ENCODE assay signal across 8 cellular contexts in the genomic region with DNA sequence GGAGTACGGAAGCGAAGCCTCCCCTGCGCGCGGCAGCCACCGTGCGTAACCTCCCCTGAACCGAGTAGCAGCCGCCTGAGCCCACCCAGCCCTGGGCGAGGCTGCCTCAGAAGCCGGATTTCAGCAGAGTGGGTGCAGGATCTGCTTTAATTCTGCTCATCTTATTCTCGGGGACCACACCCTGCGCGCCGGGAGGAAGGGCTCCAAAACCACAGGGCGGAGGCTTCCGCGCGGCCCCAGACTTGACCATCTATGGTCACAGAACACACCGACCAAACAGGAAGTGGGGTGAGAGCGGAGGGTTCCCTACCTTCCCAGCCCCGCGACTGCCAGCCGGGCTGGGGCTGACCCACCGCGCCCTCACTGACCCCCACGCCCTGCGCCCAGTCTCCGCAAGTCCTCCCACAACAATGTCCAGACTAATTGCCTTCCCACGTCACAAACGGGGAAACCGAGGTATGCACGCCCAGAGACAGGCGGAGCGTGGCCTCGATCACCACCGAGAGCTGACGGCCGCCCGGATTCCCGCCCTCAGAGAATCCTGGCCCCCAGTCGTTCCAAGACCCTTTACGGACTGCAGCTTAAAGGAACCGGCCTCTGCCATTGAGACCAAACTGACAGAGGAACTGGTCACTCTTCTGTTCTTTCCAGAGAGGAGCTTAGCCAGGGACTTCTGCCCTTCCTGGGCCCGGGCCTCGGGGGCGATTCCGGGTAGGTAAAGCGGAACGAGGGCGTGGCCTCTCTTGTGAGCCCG. TPM values are rescaled to one million over a fixed set of nuclear protein-coding genes. Genes with fewer than 3 reads are reported as not detected.
DNase-seq lines count a peak whose midpoint lies in the region; ATAC-seq and TF ChIP-seq lines count a peak whose summit lies in the region.

No MANE protein-coding gene starts in this region.

- no peak for TF ChIP-seq CTCF in Panc1 (IDR thresholded peaks at IDR 0.05)
- TF ChIP-seq CTCF in fibroblast of lung (conservative IDR thresholded peaks at IDR 0.05 in 1 of 2, IDR thresholded peaks at IDR 0.05 in 1 of 2; ENCODE audit: low read depth in 1 of 2, low read length in 2 of 2) = no peak
- no peak for TF ChIP-seq CTCF in stomach (IDR thresholded peaks at IDR 0.05)

- H3K4me1 ChIP-seq in Panc1 (ENCODE audit: control insufficient read depth, insufficient read depth, low read length) (peaks cover 20% of the 10 kb centered on the region), fibroblast of lung (ENCODE audit: control insufficient read depth, extremely low read depth, insufficient read depth, low read length) (peaks cover 27% of the 10 kb centered on the region), stomach (peaks cover 45 to 85% (median 65%) of the 10 kb centered on the region in 4 donors)

- H3K4me3 ChIP-seq in Panc1 (ENCODE audit: low read depth in 2 of 2, low read length in 2 of 2) (peak overlapping the region; percentile 96 to 100), fibroblast of lung (replicated peaks in 1 of 4; ENCODE audit: control extremely low read depth in 1 of 4, insufficient read depth in 1 of 4, low read depth in 3 of 4, low read length in 4 of 4) (peak overlapping the region; percentile 63 to 99 (median 88)), stomach (peak overlapping the region; percentile 77 to 99 (median 93))

- whole genome bisulfite sequencing in stomach, 5 donors = 0% methylated on average over 34 to 52 of the region's 52 CpGs

- peak overlapping the region; percentile 92 for H3K4me3 Mint-ChIP-seq in natural killer cell treated with Interleukin-12 subunit alpha and Interleukin-12 subunit beta and Interleukin-15 and Interleukin-18, amount 100 ng/mL, for 72 hours

- H3K4me1 Mint-ChIP-seq in natural killer cell treated with Interleukin-12 subunit alpha and Interleukin-12 subunit beta and Interleukin-15 and Interleukin-18, amount 100 ng/mL, for 72 hours (ENCODE audit: low read depth in 2 of 2) = peaks cover 49 to 50% of the 10 kb centered on the region in 2 donors

- in situ Hi-C loops in Panc1 (cut with HindIII; ENCODE audit: low pct_unique_long_range_greater_than_20kb, low sequenced_read_pairs) = no loop called here

- H3K27me3 ChIP-seq in Panc1 (ENCODE audit: control insufficient read depth, insufficient read depth, low read length) = no peaks in the 10 kb centered on the region
- H3K27me3 ChIP-seq in fibroblast of lung (ENCODE audit: control insufficient read depth, insufficient read depth, low read length) = no peaks in the 10 kb centered on the region
- no peaks in the 10 kb centered on the region for H3K27me3 ChIP-seq in stomach

- H3K27ac Mint-ChIP-seq in natural killer cell treated with Interleukin-12 subunit alpha and Interleukin-12 subunit beta and Interleukin-15 and Interleukin-18, amount 100 ng/mL, for 72 hours = peak overlapping the region; percentile 94 to 99

- H2AFZ ChIP-seq in fibroblast of lung (ENCODE audit: low read length) = peak overlapping the region; percentile 56

- peaks cover 9% of the 10 kb centered on the region; the same call in 1 of the 2 replicates for H3K36me3 ChIP-seq in Panc1 (ENCODE audit: control insufficient read depth, insufficient read depth, low read length)
- no peaks in the 10 kb centered on the region for H3K36me3 ChIP-seq in fibroblast of lung (ENCODE audit: control insufficient read depth, insufficient read depth, low read length)
- peaks cover 0 to 11% (median 0%) of the 10 kb centered on the region in 4 donors for H3K36me3 ChIP-seq in stomach

- BruUV-seq in Panc1 (replicated peaks; lab: Mats Ljungman, UMichigan) = no TSS peak

- H3K4me2 ChIP-seq in fibroblast of lung (ENCODE audit: extremely low read depth, insufficient read depth, low read length) = peak overlapping the region; percentile 98

- ATAC-seq in GM21381 (IDR thresholded peaks at IDR 0.05; ENCODE audit: unreplicated experiment) (peak; percentile 57), Panc1 (peak; percentile 85)
- peak; percentile 77 to 81 for ATAC-seq in natural killer cell treated with Interleukin-12 subunit alpha and Interleukin-12 subunit beta and Interleukin-15 and Interleukin-18, amount 100 ng/mL, for 72 hours

- peak; percentile 91 for DNase-seq in DMS153 (lab: John Stamatoyannopoulos, UW)
- peak; percentile 94 for DNase-seq in HT1080 (ENCODE audit: low read depth)
- peak; percentile 73 for DNase-seq in Panc1 (ENCODE audit: low read depth, low spot score)
- peak; percentile 65 for DNase-seq in activated T-helper 1 cell treated with Interleukin-2 at 50 U/mL for 16 hours (ENCODE audit: low read depth)
- DNase-seq in fibroblast of lung (ENCODE audit: low read depth in 2 of 2) = peak; percentile 90 to 92
- DNase-seq in natural killer cell treated with Interleukin-12 subunit alpha and Interleukin-12 subunit beta and Interleukin-15 and Interleukin-18, amount 100 ng/mL, for 72 hours (ENCODE audit: low spot score) = peak; percentile 92
- peak; percentile 83 for DNase-seq in stomach

- POLR2A ChIA-PET in Panc1 (lab: Charles Lee) = interaction anchor here (0.6 to 0.7 kb wide), 6 partner anchors 36 to 302 kb away, joined by 3 to 9 read pairs (median 4); no protein-coding TSS in a partner anchor

- H3K79me2 ChIP-seq in fibroblast of lung (ENCODE audit: control insufficient read depth, insufficient read depth, low read length) = peaks cover 44% of the 10 kb centered on the region

- H3K9ac ChIP-seq in fibroblast of lung (ENCODE audit: insufficient read depth, low read length) = peak overlapping the region; percentile 82

- H4K20me1 ChIP-seq in fibroblast of lung (ENCODE audit: control insufficient read depth, extremely low read depth, insufficient read depth, low read length) = no peaks in the 10 kb centered on the region

- CTCF ChIA-PET in Panc1 (lab: Charles Lee) = no interaction called here

- no peaks in the 10 kb centered on the region for H3K27me3 Mint-ChIP-seq in natural killer cell treated with Interleukin-12 subunit alpha and Interleukin-12 subunit beta and Interleukin-15 and Interleukin-18, amount 100 ng/mL, for 72 hours

- H3K27ac ChIP-seq in Panc1 (ENCODE audit: low read length) (peak overlapping the region; percentile 98), fibroblast of lung (ENCODE audit: insufficient read depth, low read length) (peak overlapping the region; percentile 98), stomach (peak overlapping the region; percentile 81 to 99 (median 99))

- H3K9me3 Mint-ChIP-seq in natural killer cell treated with Interleukin-12 subunit alpha and Interleukin-12 subunit beta and Interleukin-15 and Interleukin-18, amount 100 ng/mL, for 72 hours = no peaks in the 10 kb centered on the region

- peak in 2 of 4 donors; percentile 74 to 91 for TF ChIP-seq POLR2A in stomach (IDR thresholded peaks at IDR 0.05)

- intact Hi-C loops in Panc1 (cut with micrococcal nuclease; ENCODE audit: unreplicated experiment) = loop anchor here (10.0 kb wide), 1 partner anchor 65 kb away; no protein-coding TSS in a partner anchor
- intact Hi-C loops in stomach (cut with DNase I; ENCODE audit: low total_unique reads) = no loop called here

- H3K9me3 ChIP-seq in Panc1 (ENCODE audit: control insufficient read depth, insufficient read depth, low read depth, low read length) (no peaks in the 10 kb centered on the region), fibroblast of lung (ENCODE audit: control insufficient read depth, insufficient read depth, low read depth, low read length) (no peaks in the 10 kb centered on the region), stomach (no peaks in the 10 kb centered on the region)

- H3K36me3 Mint-ChIP-seq in natural killer cell treated with Interleukin-12 subunit alpha and Interleukin-12 subunit beta and Interleukin-15 and Interleukin-18, amount 100 ng/mL, for 72 hours = peaks cover 22% of the 10 kb centered on the region

- TF ChIP-seq EP300 in stomach (IDR thresholded peaks at IDR 0.05) = no peak

RNA-seq across cellular contexts. Expression of a gene that starts 0.6 kb away (rescaled TPM):
- total RNA-seq in HT1080 (2014; rRNA removed; shearing (Covaris generic)) = 537 and 558 TPM in 2 replicates
- polyA plus RNA-seq in HT1080 (2015; cell fraction: cytosol; rRNA removed) = 475 and 520 TPM in 2 replicates
- polyA plus RNA-seq in HT1080 (2015; cell fraction: nucleus; rRNA removed) = 689 and 698 TPM in 2 replicates
- total RNA-seq in Panc1 (2021; ENCODE audit: unreplicated experiment) = 463 TPM
- polyA plus RNA-seq in Panc1 (2012; ENCODE audit: insufficient read length) = 319 TPM
- total RNA-seq in fibroblast of lung = 270 and 352 TPM in 2 replicates
- 744 and 836 TPM in 2 replicates for polyA plus RNA-seq in fibroblast of lung
- 489 and 534 TPM in 2 replicates for polyA plus RNA-seq in fibroblast of lung (2012)
- polyA minus RNA-seq in fibroblast of lung (ENCODE audit: low replicate concordance) = 121 and 134 TPM in 2 replicates
- total RNA-seq in natural killer cell treated with Interleukin-12 subunit alpha and Interleukin-12 subunit beta and Interleukin-15 and Interleukin-18, amount 100 ng/mL, for 72 hours = 100 to 1,000 TPM; 423 to 738 TPM
- 100 to 1,000 TPM in 4 of 5 donors, 10 to 100 TPM in 1; 99.1 to 252 (median 145) TPM for total RNA-seq in stomach
- 100 to 1,000 TPM in 2 of 3 donors, 10 to 100 TPM in 1; 95.5 to 185 (median 162) TPM for polyA plus RNA-seq in stomach

RNA-seq across cellular contexts. Expression of a gene that starts 57.1 kb away (rescaled TPM):
- 70.5 and 89.1 TPM in 2 replicates for total RNA-seq in HT1080 (2014; rRNA removed; shearing (Covaris generic))
- polyA plus RNA-seq in HT1080 (2015; cell fraction: cytosol; rRNA removed) = 99.6 and 101 TPM in 2 replicates
- polyA plus RNA-seq in HT1080 (2015; cell fraction: nucleus; rRNA removed) = 115 and 123 TPM in 2 replicates
- total RNA-seq in Panc1 (2021; ENCODE audit: unreplicated experiment) = 158 TPM
- polyA plus RNA-seq in Panc1 (2012; ENCODE audit: insufficient read length) = 106 TPM
- total RNA-seq in fibroblast of lung = 39.8 and 41.0 TPM in 2 replicates
- 70.0 and 81.1 TPM in 2 replicates for polyA plus RNA-seq in fibroblast of lung
- 62.4 and 66.0 TPM in 2 replicates for polyA plus RNA-seq in fibroblast of lung (2012)
- polyA minus RNA-seq in fibroblast of lung (ENCODE audit: low replicate concordance) = 42.8 and 65.2 TPM in 2 replicates
- total RNA-seq in natural killer cell treated with Interleukin-12 subunit alpha and Interleukin-12 subunit beta and Interleukin-15 and Interleukin-18, amount 100 ng/mL, for 72 hours = 10 to 100 TPM; 42.3 to 64.0 TPM
- 10 to 100 TPM in 4 of 5 donors, 1 to 10 TPM in 1; 3.5 to 79.9 (median 39.6) TPM for total RNA-seq in stomach
- 10 to 100 TPM; 19.7 to 34.6 (median 32.1) TPM for polyA plus RNA-seq in stomach

Comparison
In these comparisons a context has a peak if more than half of its experiments do, and no peak if none do; other contexts are left out.
1. Peak in every context shown above with its lines: DNase-seq, ATAC-seq, H3K4me3 ChIP-seq and H3K27ac ChIP-seq.